8 cellular contexts compared by ENCODE assay signal in the genomic region with DNA sequence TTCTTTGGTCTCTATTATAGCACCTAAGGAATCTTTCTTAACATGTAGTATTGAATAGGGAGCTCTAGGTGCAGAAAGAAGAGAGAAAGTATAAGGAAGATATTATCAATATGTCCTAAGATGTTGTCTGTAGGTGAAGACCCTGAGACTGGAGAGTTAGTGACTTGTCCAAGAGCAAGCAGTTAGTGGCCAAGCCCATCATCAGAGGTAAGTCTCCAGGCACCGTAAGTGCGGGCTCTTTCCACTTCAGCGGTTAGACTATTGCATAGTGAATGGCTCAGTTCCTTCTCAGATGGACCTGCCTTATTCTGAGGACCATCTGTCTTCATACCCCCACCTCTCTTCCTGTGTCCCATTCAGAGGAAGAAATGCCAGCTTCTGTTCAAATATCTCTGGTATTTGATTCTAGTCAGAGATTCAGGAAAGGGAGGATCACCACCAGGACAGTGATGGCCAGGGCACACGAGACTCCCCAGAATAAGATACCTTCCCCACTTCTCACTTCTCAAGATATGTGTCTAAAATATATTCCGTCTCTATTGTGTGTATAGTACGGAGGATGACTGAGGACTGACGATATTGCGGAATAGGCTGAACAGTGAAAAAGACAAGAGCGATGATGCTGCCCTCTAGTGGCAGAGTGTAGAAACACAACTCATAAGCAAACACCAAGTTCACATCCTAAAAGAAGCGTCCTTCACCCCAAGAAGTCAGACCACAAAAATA. TPM values are rescaled to one million over a fixed set of nuclear protein-coding genes. Genes with fewer than 3 reads are reported as not detected.
A peak's percentile ranks its signal among the peaks of the same experiment; 100 is the strongest.
DNase-seq lines count a peak whose midpoint lies in the region; ATAC-seq, FAIRE-seq and TF ChIP-seq lines count a peak whose summit lies in the region.

No MANE protein-coding gene starts in this region.

- H3K4me1 Mint-ChIP-seq in activated naive CD4-positive, alpha-beta T cell treated with anti-CD3 and anti-CD28 coated beads for 36 hours (ENCODE audit: low read depth), result peaks cover 3% of the 10 kb centered on the region

- CTCF ChIA-PET in activated naive CD4-positive, alpha-beta T cell treated with anti-CD3 and anti-CD28 coated beads for 36 hours (lab: Charles Lee), result interaction anchor here (0.7 to 5.9 kb wide), 16 partner anchors 9 to 865 kb away, joined by 3 to 115 read pairs (median 4); no protein-coding TSS in a partner anchor

- no peak overlapping the region for H3K27ac Mint-ChIP-seq in activated naive CD4-positive, alpha-beta T cell treated with anti-CD3 and anti-CD28 coated beads for 36 hours

- ATAC-seq in HG03457 (IDR thresholded peaks at IDR 0.05; ENCODE audit: unreplicated experiment), result no peak

- TF ChIP-seq CTCF in parathyroid adenoma (IDR thresholded peaks at IDR 0.05), result peak; percentile 92

- peak; percentile 81 for DNase-seq in G401 (ENCODE audit: low spot score)
- peak; percentile 26 for DNase-seq in H54 (ENCODE audit: insufficient read length, low spot score)
- peak; percentile 70 for DNase-seq in LoVo (ENCODE audit: low spot score)
- peak; percentile 68 for DNase-seq in RPMI8226
- DNase-seq in activated naive CD4-positive, alpha-beta T cell treated with anti-CD3 and anti-CD28 coated beads for 36 hours, result peak; percentile 79
- peak; percentile 63 for DNase-seq in germinal center (ENCODE audit: low spot score)

- no peak overlapping the region for H3K4me3 ChIP-seq in parathyroid adenoma (ENCODE audit: low read depth, low read length)

- no peaks in the 10 kb centered on the region for H3K79me2 ChIP-seq in parathyroid adenoma

- no peak overlapping the region for H3K4me2 ChIP-seq in parathyroid adenoma (ENCODE audit: low read length)

- in situ Hi-C loops in G401 (cut with HindIII; ENCODE audit: low sequenced_read_pairs), result loop anchor here (25.0 kb wide), 2 partner anchors 128 to 253 kb away; a partner anchor contains a TSS

- peak overlapping the region; percentile 11 for H3K4me3 Mint-ChIP-seq in activated naive CD4-positive, alpha-beta T cell treated with anti-CD3 and anti-CD28 coated beads for 36 hours

- H3K27ac ChIP-seq in parathyroid adenoma, result no peak overlapping the region

- H3K9me3 ChIP-seq in parathyroid adenoma (ENCODE audit: control insufficient read depth, low read length), result no peaks in the 10 kb centered on the region

- peak overlapping the region; percentile 65 for H2AFZ ChIP-seq in parathyroid adenoma

- intact Hi-C loops in activated naive CD4-positive, alpha-beta T cell treated with anti-CD3 and anti-CD28 coated beads for 36 hours (cut with micrococcal nuclease), result loop anchor here (1.0 kb wide), 6 partner anchors 127 to 758 kb away; a partner anchor contains a TSS

- no peaks in the 10 kb centered on the region for H3K27me3 Mint-ChIP-seq in activated naive CD4-positive, alpha-beta T cell treated with anti-CD3 and anti-CD28 coated beads for 36 hours (ENCODE audit: low read depth)

- H3K9ac ChIP-seq in parathyroid adenoma, result no peak overlapping the region

- FAIRE-seq in H54 (lab: Jason Lieb, UNC), result peak; percentile 98

- TF ChIP-seq POLR2A in H54 (IDR thresholded peaks at IDR 0.05; ENCODE audit: low read depth, low read length), result no peak

- H3K36me3 ChIP-seq in parathyroid adenoma (ENCODE audit: control insufficient read depth, insufficient read depth, low read length), result no peaks in the 10 kb centered on the region

- no peaks in the 10 kb centered on the region for H3K9me3 Mint-ChIP-seq in activated naive CD4-positive, alpha-beta T cell treated with anti-CD3 and anti-CD28 coated beads for 36 hours

- H3K4me1 ChIP-seq in parathyroid adenoma, result peaks cover 2% of the 10 kb centered on the region

- no peaks in the 10 kb centered on the region for H3K27me3 ChIP-seq in parathyroid adenoma (ENCODE audit: control insufficient read depth, insufficient read depth, low read length)

- H3K36me3 Mint-ChIP-seq in activated naive CD4-positive, alpha-beta T cell treated with anti-CD3 and anti-CD28 coated beads for 36 hours (ENCODE audit: low read depth), result no peaks in the 10 kb centered on the region

RNA-seq across cellular contexts. Expression of a gene that starts 19.1 kb away (rescaled TPM):
- total RNA-seq in G401 (2014; rRNA removed; shearing (Covaris generic)), result not detected in 2 replicates
- total RNA-seq in activated naive CD4-positive, alpha-beta T cell treated with anti-CD3 and anti-CD28 coated beads for 36 hours, result not detected

Comparison
In these comparisons a context has a peak if more than half of its experiments do, and no peak if none do; other contexts are left out.
1. DNase-seq: peak in every context shown above with its lines; median percentile 81 in G401; 79 in activated naive CD4-positive, alpha-beta T cell treated with anti-CD3 and anti-CD28 coated beads for 36 hours; 70 in LoVo; 68 in RPMI8226; 63 in germinal center; 26 in H54.